In the genomic region with DNA sequence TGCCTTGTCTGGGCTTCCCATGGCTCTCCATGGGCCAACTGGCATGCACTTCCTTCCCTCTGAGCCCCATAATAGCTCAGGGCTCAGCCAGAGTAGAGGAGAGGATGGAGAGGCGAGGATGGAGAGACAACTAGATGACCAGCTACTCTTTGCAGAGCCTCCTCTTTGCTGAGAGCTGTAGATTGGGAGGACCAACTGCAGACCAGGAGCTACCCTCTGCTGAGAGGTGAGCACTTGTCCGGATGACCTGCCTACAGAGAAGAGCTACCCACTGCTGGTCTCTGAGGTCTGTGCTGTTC, we compare ENCODE assay signal across 29 cellular contexts.
"Had no signal": no experiment of that assay in that cellular context is flagged by ENCODE, and none has a peak within 500 bp of the region (broad histone marks: within the 10 kb centered on the region; RNA-seq: fewer than 3 reads in every experiment).

No MANE protein-coding gene starts in this region.

- H3K27ac Mint-ChIP-seq: dendritic cell treated with granulocyte-macrophage colony-stimulating factor and Interleukin-4, amounts not matched to agents 40 ng/mL and 50 ng/mL, for 4 days; endodermal cell; natural killer cell; stimulated activated naive CD8-positive, alpha-beta T cell treated with anti-CD3 and anti-CD28 coated beads, Interleukin-15, amount 100 ng/mL, for 72 hours had no signal

- ATAC-seq: esophagus mucosa, gastroesophageal sphincter, sciatic nerve had no signal

- DNase-seq: colonic mucosa; effector CD8-positive, alpha-beta T cell; foreskin keratinocyte; heart left ventricle; left cardiac atrium; left ventricle myocardium superior; lower lobe of right lung; natural killer cell; pancreas; retina; stimulated activated CD4-positive, alpha-beta T cell treated with anti-CD3 and anti-CD28 coated beads, Interleukin-12 subunit alpha, Interleukin-12 subunit beta, amount 100 ng/mL, for 4 hours; stimulated activated CD4-positive, alpha-beta T cell treated with anti-CD3 and anti-CD28 coated beads, Interleukin-1b, Interleukin-23, amount 100 ng/mL, for 48 hours; stimulated activated CD4-positive, alpha-beta T cell treated with anti-CD3 and anti-CD28 coated beads, Interleukin-4, amount 100 ng/mL, for 1 hour; stimulated activated CD8-positive, alpha-beta memory T cell treated with anti-CD3 and anti-CD28 coated beads, Interleukin-4, amount 100 ng/mL, for 48 hours; stimulated activated naive CD4-positive, alpha-beta T cell; stimulated activated naive CD8-positive, alpha-beta T cell treated with anti-CD3 and anti-CD28 coated beads, Interleukin-15, amount 100 ng/mL, for 72 hours; transverse colon; uterus had no signal

- H3K27me3 ChIP-seq: foreskin keratinocyte, hepatocyte had no signal

- H3K4me2 ChIP-seq: hepatocyte, smooth muscle cell had no signal

- H3K27ac ChIP-seq: colonic mucosa, epithelial cell of prostate, foreskin keratinocyte, gastroesophageal sphincter, heart left ventricle, hepatocyte, lower lobe of right lung, neutrophil, pancreas, suprapubic skin, transverse colon, upper lobe of right lung, uterus had no signal

- H3K4me3 Mint-ChIP-seq: dendritic cell treated with granulocyte-macrophage colony-stimulating factor and Interleukin-4, amounts not matched to agents 40 ng/mL and 50 ng/mL, for 4 days; endodermal cell; natural killer cell; stimulated activated naive CD8-positive, alpha-beta T cell treated with anti-CD3 and anti-CD28 coated beads, Interleukin-15, amount 100 ng/mL, for 72 hours had no signal

- H3K36me3 Mint-ChIP-seq: natural killer cell had no signal

- FAIRE-seq: pancreas had no signal

- H3K4me1 ChIP-seq: colonic mucosa, foreskin keratinocyte, gastroesophageal sphincter, lower lobe of right lung, transverse colon, upper lobe of right lung, uterus had no signal

- H3K9me3 Mint-ChIP-seq: dendritic cell treated with granulocyte-macrophage colony-stimulating factor and Interleukin-4, amounts not matched to agents 40 ng/mL and 50 ng/mL, for 4 days; endodermal cell; natural killer cell; stimulated activated naive CD8-positive, alpha-beta T cell treated with anti-CD3 and anti-CD28 coated beads, Interleukin-15, amount 100 ng/mL, for 72 hours had no signal

- H2AFZ ChIP-seq: hepatocyte had no signal

- H3K4me3 ChIP-seq: colonic mucosa, gastroesophageal sphincter, heart left ventricle, hepatocyte, lower lobe of right lung, pancreas, smooth muscle cell, suprapubic skin, transverse colon, upper lobe of right lung, uterus had no signal

- H3K9me3 ChIP-seq: colonic mucosa, gastroesophageal sphincter, heart left ventricle, lower lobe of right lung, neutrophil, pancreas, suprapubic skin, transverse colon, upper lobe of right lung, uterus had no signal

- H3K79me2 ChIP-seq: hepatocyte had no signal

- H3K36me3 ChIP-seq: colonic mucosa, gastroesophageal sphincter, heart left ventricle, lower lobe of right lung, neutrophil, pancreas, suprapubic skin, transverse colon, upper lobe of right lung, uterus had no signal
